Comparison of ENCODE assay signal across 1 cellular context in the genomic region with DNA sequence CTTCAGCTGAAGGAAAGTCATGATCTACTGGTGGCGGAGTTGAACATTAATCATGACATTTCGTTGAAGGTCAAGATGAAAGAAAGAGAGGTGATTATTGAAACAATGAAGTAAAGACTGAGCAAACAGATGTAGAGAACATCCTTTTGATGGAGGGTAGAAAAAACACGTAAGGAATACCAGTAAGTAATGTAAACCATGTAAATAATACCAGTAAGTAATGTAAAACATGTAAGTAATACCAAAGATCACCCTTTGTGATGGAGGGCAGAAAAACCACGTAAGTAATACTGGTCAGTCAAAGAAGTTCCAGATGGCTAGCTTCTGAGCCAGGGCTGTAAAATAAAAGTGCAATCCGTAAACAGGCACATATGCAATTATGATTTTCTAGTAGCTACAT.
A peak's percentile ranks its signal among the peaks of the same experiment; 100 is the strongest.
TF ChIP-seq lines count a peak whose summit lies in the region.

No MANE protein-coding gene starts in this region.

TF ChIP-seq in HepG2, 621 proteins besides CTCF, POLR2A, EP300 and RAD21 (continued from another document):
- TF ChIP-seq, protein P1, sequence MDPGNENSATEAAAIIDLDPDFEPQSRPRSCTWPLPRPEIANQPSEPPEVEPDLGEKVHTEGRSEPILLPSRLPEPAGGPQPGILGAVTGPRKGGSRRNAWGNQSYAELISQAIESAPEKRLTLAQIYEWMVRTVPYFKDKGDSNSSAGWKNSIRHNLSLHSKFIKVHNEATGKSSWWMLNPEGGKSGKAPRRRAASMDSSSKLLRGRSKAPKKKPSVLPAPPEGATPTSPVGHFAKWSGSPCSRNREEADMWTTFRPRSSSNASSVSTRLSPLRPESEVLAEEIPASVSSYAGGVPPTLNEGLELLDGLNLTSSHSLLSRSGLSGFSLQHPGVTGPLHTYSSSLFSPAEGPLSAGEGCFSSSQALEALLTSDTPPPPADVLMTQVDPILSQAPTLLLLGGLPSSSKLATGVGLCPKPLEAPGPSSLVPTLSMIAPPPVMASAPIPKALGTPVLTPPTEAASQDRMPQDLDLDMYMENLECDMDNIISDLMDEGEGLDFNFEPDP (CRISPR knock-in tag; conservative IDR thresholded peaks at IDR 0.05) = no peak
- TF ChIP-seq PAX8 (CRISPR knock-in tag; IDR thresholded peaks at IDR 0.05; ENCODE audit: borderline replicate concordance) (no peak), ZNF543 (CRISPR knock-in tag; IDR thresholded peaks at IDR 0.05) (no peak), GPN1 (CRISPR knock-in tag; IDR thresholded peaks at IDR 0.05; ENCODE audit: borderline replicate concordance) (no peak), ZNF468 (CRISPR knock-in tag; IDR thresholded peaks at IDR 0.05) (no peak), ZSCAN21 (CRISPR knock-in tag; IDR thresholded peaks at IDR 0.05; ENCODE audit: borderline replicate concordance) (no peak), ZNF747 (CRISPR knock-in tag; IDR thresholded peaks at IDR 0.05; ENCODE audit: borderline replicate concordance) (no peak), ZBTB42 (CRISPR knock-in tag; IDR thresholded peaks at IDR 0.05) (no peak), HNRNPK (IDR thresholded peaks at IDR 0.05; ENCODE audit: low read depth, low read length, poor library complexity, severe bottlenecking) (no peak), KLF11 (CRISPR knock-in tag; IDR thresholded peaks at IDR 0.05) (no peak), SMYD3 (CRISPR knock-in tag; IDR thresholded peaks at IDR 0.05) (no peak), ZSCAN30 (CRISPR knock-in tag; IDR thresholded peaks at IDR 0.05) (no peak), ZBTB7A (CRISPR knock-in tag; IDR thresholded peaks at IDR 0.05) (no peak), ZZZ3 (CRISPR knock-in tag; IDR thresholded peaks at IDR 0.05; ENCODE audit: borderline replicate concordance) (no peak), STAG1 (CRISPR knock-in tag; IDR thresholded peaks at IDR 0.05) (0 out of 2 replicates have a peak, but pooled peaks have one; percentile 27), PHF8 (CRISPR knock-in tag; IDR thresholded peaks at IDR 0.05) (no peak), ZNF629 (CRISPR knock-in tag; conservative IDR thresholded peaks at IDR 0.05) (no peak), ZNF746 (CRISPR knock-in tag; IDR thresholded peaks at IDR 0.05) (no peak), ZNF737 (CRISPR knock-in tag; IDR thresholded peaks at IDR 0.05; ENCODE audit: borderline replicate concordance) (no peak), MXD4 (CRISPR knock-in tag; IDR thresholded peaks at IDR 0.05) (no peak)
- TF ChIP-seq, protein P2, sequence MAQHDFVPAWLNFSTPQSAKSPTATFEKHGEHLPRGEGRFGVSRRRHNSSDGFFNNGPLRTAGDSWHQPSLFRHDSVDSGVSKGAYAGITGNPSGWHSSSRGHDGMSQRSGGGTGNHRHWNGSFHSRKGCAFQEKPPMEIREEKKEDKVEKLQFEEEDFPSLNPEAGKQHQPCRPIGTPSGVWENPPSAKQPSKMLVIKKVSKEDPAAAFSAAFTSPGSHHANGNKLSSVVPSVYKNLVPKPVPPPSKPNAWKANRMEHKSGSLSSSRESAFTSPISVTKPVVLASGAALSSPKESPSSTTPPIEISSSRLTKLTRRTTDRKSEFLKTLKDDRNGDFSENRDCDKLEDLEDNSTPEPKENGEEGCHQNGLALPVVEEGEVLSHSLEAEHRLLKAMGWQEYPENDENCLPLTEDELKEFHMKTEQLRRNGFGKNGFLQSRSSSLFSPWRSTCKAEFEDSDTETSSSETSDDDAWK (CRISPR knock-in tag; IDR thresholded peaks at IDR 0.05) = no peak
- TF ChIP-seq, protein P3, sequence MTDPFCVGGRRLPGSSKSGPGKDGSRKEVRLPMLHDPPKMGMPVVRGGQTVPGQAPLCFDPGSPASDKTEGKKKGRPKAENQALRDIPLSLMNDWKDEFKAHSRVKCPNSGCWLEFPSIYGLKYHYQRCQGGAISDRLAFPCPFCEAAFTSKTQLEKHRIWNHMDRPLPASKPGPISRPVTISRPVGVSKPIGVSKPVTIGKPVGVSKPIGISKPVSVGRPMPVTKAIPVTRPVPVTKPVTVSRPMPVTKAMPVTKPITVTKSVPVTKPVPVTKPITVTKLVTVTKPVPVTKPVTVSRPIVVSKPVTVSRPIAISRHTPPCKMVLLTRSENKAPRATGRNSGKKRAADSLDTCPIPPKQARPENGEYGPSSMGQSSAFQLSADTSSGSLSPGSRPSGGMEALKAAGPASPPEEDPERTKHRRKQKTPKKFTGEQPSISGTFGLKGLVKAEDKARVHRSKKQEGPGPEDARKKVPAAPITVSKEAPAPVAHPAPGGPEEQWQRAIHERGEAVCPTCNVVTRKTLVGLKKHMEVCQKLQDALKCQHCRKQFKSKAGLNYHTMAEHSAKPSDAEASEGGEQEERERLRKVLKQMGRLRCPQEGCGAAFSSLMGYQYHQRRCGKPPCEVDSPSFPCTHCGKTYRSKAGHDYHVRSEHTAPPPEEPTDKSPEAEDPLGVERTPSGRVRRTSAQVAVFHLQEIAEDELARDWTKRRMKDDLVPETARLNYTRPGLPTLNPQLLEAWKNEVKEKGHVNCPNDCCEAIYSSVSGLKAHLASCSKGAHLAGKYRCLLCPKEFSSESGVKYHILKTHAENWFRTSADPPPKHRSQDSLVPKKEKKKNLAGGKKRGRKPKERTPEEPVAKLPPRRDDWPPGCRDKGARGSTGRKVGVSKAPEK (CRISPR knock-in tag; IDR thresholded peaks at IDR 0.05; ENCODE audit: borderline replicate concordance) = no peak
- TF ChIP-seq, protein P4, sequence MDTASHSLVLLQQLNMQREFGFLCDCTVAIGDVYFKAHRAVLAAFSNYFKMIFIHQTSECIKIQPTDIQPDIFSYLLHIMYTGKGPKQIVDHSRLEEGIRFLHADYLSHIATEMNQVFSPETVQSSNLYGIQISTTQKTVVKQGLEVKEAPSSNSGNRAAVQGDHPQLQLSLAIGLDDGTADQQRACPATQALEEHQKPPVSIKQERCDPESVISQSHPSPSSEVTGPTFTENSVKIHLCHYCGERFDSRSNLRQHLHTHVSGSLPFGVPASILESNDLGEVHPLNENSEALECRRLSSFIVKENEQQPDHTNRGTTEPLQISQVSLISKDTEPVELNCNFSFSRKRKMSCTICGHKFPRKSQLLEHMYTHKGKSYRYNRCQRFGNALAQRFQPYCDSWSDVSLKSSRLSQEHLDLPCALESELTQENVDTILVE (CRISPR knock-in tag; IDR thresholded peaks at IDR 0.05) = peak; percentile 48; the same call in 1 of the 2 replicates
- TF ChIP-seq, protein P5, sequence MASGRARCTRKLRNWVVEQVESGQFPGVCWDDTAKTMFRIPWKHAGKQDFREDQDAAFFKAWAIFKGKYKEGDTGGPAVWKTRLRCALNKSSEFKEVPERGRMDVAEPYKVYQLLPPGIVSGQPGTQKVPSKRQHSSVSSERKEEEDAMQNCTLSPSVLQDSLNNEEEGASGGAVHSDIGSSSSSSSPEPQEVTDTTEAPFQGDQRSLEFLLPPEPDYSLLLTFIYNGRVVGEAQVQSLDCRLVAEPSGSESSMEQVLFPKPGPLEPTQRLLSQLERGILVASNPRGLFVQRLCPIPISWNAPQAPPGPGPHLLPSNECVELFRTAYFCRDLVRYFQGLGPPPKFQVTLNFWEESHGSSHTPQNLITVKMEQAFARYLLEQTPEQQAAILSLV (CRISPR knock-in tag; IDR thresholded peaks at IDR 0.05; ENCODE audit: borderline replicate concordance) = no peak
